ENCODE assay signal across 9 cellular contexts in the genomic region with DNA sequence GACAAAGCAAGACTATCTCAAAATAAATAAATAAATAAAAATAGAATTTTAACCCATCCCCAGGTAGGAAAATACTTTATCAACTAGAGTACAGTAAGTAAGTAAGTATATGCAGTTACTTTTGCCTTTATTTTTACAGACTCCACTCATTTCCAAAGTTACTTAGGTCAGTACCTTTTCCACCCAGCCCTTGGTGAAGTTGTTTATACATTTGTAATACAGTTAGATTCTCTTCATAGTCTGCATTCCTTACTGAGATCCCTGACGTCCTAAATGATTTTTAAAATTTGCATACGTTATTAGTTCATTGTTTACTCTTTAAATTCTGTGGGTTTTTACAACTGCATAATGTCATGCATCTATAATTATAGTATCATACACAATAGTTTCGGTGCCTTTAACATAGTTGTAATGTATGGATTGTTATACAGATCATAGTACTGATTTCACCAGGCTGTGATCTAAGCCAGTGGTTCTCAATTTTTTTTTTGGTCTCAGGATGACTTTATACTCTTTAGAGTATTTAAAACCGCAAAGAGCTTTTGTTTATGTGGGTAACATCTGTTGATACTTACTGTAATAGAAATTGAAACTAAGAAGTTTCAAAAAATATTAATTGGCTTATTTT. TPM values are rescaled to one million over a fixed set of nuclear protein-coding genes. Genes with fewer than 3 reads are reported as not detected.
DNase-seq lines count a peak whose midpoint lies in the region; ATAC-seq and TF ChIP-seq lines count a peak whose summit lies in the region.
"Had no signal": no experiment of that assay in that cellular context is flagged by ENCODE, and none has a peak within 500 bp of the region (broad histone marks: within the 10 kb centered on the region; RNA-seq: fewer than 3 reads in every experiment).

No MANE protein-coding gene starts in this region.

- H3K4me3 Mint-ChIP-seq in activated naive CD8-positive, alpha-beta T cell treated with anti-CD3 and anti-CD28 coated beads, Interleukin-2, amount 50 U/mL, for 24 hours: no peak overlapping the region
- no peak overlapping the region for H3K4me3 Mint-ChIP-seq in endothelial cell (ENCODE audit: unreplicated experiment)

- H3K36me3 ChIP-seq in BE2C: no peaks in the 10 kb centered on the region

- ATAC-seq in GM19035 (IDR thresholded peaks at IDR 0.05; ENCODE audit: unreplicated experiment) (peak; percentile 95), HG03064 (IDR thresholded peaks at IDR 0.05; ENCODE audit: low read depth, unreplicated experiment) (peak; percentile 88)
- peak; percentile 81 for ATAC-seq in activated naive CD8-positive, alpha-beta T cell treated with anti-CD3 and anti-CD28 coated beads, Interleukin-2, amount 50 U/mL, for 24 hours

- no peaks in the 10 kb centered on the region for H3K9me3 Mint-ChIP-seq in activated naive CD8-positive, alpha-beta T cell treated with anti-CD3 and anti-CD28 coated beads, Interleukin-2, amount 50 U/mL, for 24 hours
- H3K9me3 Mint-ChIP-seq in endothelial cell (ENCODE audit: unreplicated experiment): no peaks in the 10 kb centered on the region

- H3K27me3 Mint-ChIP-seq in activated naive CD8-positive, alpha-beta T cell treated with anti-CD3 and anti-CD28 coated beads, Interleukin-2, amount 50 U/mL, for 24 hours: no peaks in the 10 kb centered on the region
- H3K27me3 Mint-ChIP-seq in endothelial cell (ENCODE audit: unreplicated experiment): no peaks in the 10 kb centered on the region

- peaks cover 18% of the 10 kb centered on the region for H3K36me3 Mint-ChIP-seq in activated naive CD8-positive, alpha-beta T cell treated with anti-CD3 and anti-CD28 coated beads, Interleukin-2, amount 50 U/mL, for 24 hours (ENCODE audit: low read depth)
- H3K36me3 Mint-ChIP-seq in endothelial cell (ENCODE audit: low read depth, unreplicated experiment): peaks cover 4% of the 10 kb centered on the region

- H3K27ac Mint-ChIP-seq in activated naive CD8-positive, alpha-beta T cell treated with anti-CD3 and anti-CD28 coated beads, Interleukin-2, amount 50 U/mL, for 24 hours: peak overlapping the region; percentile 35
- no peak overlapping the region for H3K27ac Mint-ChIP-seq in endothelial cell (ENCODE audit: unreplicated experiment)

- no peaks in the 10 kb centered on the region for H3K9me3 ChIP-seq in BE2C

- H3K4me1 ChIP-seq in BE2C: no peaks in the 10 kb centered on the region

- no peak overlapping the region; the same call in 1 of the 2 replicates for H3K4me3 ChIP-seq in AG10803 (ENCODE audit: low read length)
- H3K4me3 ChIP-seq in BE2C (ENCODE audit: low read depth, low read length): no peak overlapping the region

- peak; percentile 70 for DNase-seq in AG10803 (ENCODE audit: low read depth)
- DNase-seq in activated naive CD8-positive, alpha-beta T cell treated with anti-CD3 and anti-CD28 coated beads, Interleukin-2, amount 50 U/mL, for 24 hours: no peak
- DNase-seq in endothelial cell (ENCODE audit: low spot score): no peak
- DNase-seq in BE2C: no peak
- DNase-seq in SW480 (ENCODE audit: low spot score): no peak
- no peak for DNase-seq in amniotic stem cell (lab: John Stamatoyannopoulos, UW)
- DNase-seq: effector memory CD4-positive, alpha-beta T cell had no signal

- TF ChIP-seq CTCF in AG10803 (conservative IDR thresholded peaks at IDR 0.05; ENCODE audit: low read length) (no peak), endothelial cell (IDR thresholded peaks at IDR 0.05; ENCODE audit: unreplicated experiment) (no peak), BE2C (IDR thresholded peaks at IDR 0.05; ENCODE audit: low read depth, low read length) (no peak)

- peaks cover 31% of the 10 kb centered on the region for H3K4me1 Mint-ChIP-seq in activated naive CD8-positive, alpha-beta T cell treated with anti-CD3 and anti-CD28 coated beads, Interleukin-2, amount 50 U/mL, for 24 hours
- peaks cover 6% of the 10 kb centered on the region for H3K4me1 Mint-ChIP-seq in endothelial cell (ENCODE audit: unreplicated experiment)

- no peaks in the 10 kb centered on the region for H3K27me3 ChIP-seq in BE2C

RNA-seq across cellular contexts. Expression of a gene that starts 10.4 kb away (rescaled TPM):
- 8.9 TPM for total RNA-seq in endothelial cell (ENCODE audit: unreplicated experiment)
- polyA plus RNA-seq in BE2C (2012; ENCODE audit: insufficient read depth, insufficient read length, low read depth): 1.7 TPM

RNA-seq across cellular contexts. Expression of a gene that starts 10.6 kb away (rescaled TPM):
- 3.9 TPM for total RNA-seq in endothelial cell (ENCODE audit: unreplicated experiment)
- polyA plus RNA-seq in BE2C (2012; ENCODE audit: insufficient read depth, insufficient read length, low read depth): 2.6 TPM

RNA-seq across cellular contexts. Expression of a gene that starts 41.3 kb away (rescaled TPM):
- total RNA-seq in endothelial cell (ENCODE audit: unreplicated experiment): 16.4 TPM
- 0.90 TPM for polyA plus RNA-seq in BE2C (2012; ENCODE audit: insufficient read depth, insufficient read length, low read depth)
